8 cellular contexts compared by ENCODE assay signal in the genomic region with DNA sequence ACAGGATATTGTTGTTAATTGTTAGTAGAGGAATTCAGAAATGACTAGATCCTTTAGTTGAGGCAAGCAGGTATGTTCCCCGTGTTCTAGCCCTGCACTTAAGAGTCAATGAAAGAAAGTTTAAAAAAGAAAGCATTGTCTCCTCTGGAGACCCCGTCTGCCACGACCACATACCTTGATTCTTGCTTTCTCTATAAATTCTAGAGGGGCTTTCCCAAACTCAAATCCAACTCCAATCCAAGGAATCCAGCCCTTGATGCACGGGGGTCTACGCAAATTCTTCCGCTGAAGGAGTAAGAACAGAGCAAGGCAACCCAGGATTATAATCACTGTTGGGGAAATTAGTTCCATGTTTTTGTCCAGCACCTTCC. TPM values are rescaled to one million over a fixed set of nuclear protein-coding genes. Genes with fewer than 3 reads are reported as not detected.
DNase-seq lines count a peak whose midpoint lies in the region; ATAC-seq and TF ChIP-seq lines count a peak whose summit lies in the region.

No MANE protein-coding gene starts in this region.

- H3K27ac ChIP-seq in SJCRH30 (no peak overlapping the region), esophagus squamous epithelium (peak overlapping the region; percentile 81 to 92 (median 90))

- H3K9ac ChIP-seq in ES-I3 (ENCODE audit: low read depth, low read length), result peak overlapping the region; percentile 82

- ATAC-seq in HG03095 (IDR thresholded peaks at IDR 0.05; ENCODE audit: unreplicated experiment), result no peak

- no peaks in the 10 kb centered on the region for H3K4me1 ChIP-seq in ES-I3 (ENCODE audit: insufficient read depth, low read length)
- 0 out of 2 replicates have a peak, but pooled peaks cover 3% of the 10 kb centered on the region for H3K4me1 ChIP-seq in SJCRH30
- peaks cover 0 to 42% (median 8%) of the 10 kb centered on the region in 3 donors for H3K4me1 ChIP-seq in esophagus squamous epithelium

- peaks cover 15% of the 10 kb centered on the region for H3K4me1 Mint-ChIP-seq in progenitor cell of endocrine pancreas (ENCODE audit: low read depth)

- H3K36me3 ChIP-seq in ES-I3 (ENCODE audit: insufficient read depth, low read length), result no peaks in the 10 kb centered on the region
- no peaks in the 10 kb centered on the region for H3K36me3 ChIP-seq in SJCRH30
- peaks cover 0 to 12% (median 0%) of the 10 kb centered on the region in 3 donors for H3K36me3 ChIP-seq in esophagus squamous epithelium

- no peak for TF ChIP-seq CTCF in esophagus squamous epithelium (IDR thresholded peaks at IDR 0.05)
- TF ChIP-seq CTCF in progenitor cell of endocrine pancreas (IDR thresholded peaks at IDR 0.05; ENCODE audit: unreplicated experiment), result no peak

- no peaks in the 10 kb centered on the region for H3K27me3 ChIP-seq in SJCRH30
- no peaks in the 10 kb centered on the region for H3K27me3 ChIP-seq in esophagus squamous epithelium

- peak overlapping the region; percentile 85 for H3K4me3 Mint-ChIP-seq in progenitor cell of endocrine pancreas (ENCODE audit: low read depth)

- peaks cover 9% of the 10 kb centered on the region for H3K36me3 Mint-ChIP-seq in progenitor cell of endocrine pancreas (ENCODE audit: insufficient read depth)

- DNase-seq in SJCRH30, result peak in 1 of 2 experiments; percentile 1
- no peak for DNase-seq in esophagus squamous epithelium (lab: John Stamatoyannopoulos, UW)
- no peak for DNase-seq in progenitor cell of endocrine pancreas (ENCODE audit: low spot score, unreplicated experiment)
- no peak for DNase-seq in midbrain (lab: John Stamatoyannopoulos, UW)
- DNase-seq in KG1 (lab: John Stamatoyannopoulos, UW), result no peak
- no peak for DNase-seq in SHP77 treated with DMSO at 0.1 percent for 48 hours (lab: John Stamatoyannopoulos, UW)

- H3K27me3 Mint-ChIP-seq in progenitor cell of endocrine pancreas, result peaks cover 16% of the 10 kb centered on the region

- H3K4me3 ChIP-seq in SJCRH30 (peak overlapping the region; percentile 57), esophagus squamous epithelium (peak overlapping the region; percentile 87 to 96 (median 89))

- H3K9me3 ChIP-seq in ES-I3 (ENCODE audit: control insufficient read depth, insufficient read depth, low read length), result no peaks in the 10 kb centered on the region
- no peaks in the 10 kb centered on the region for H3K9me3 ChIP-seq in SJCRH30 (replicated peaks)
- no peaks in the 10 kb centered on the region for H3K9me3 ChIP-seq in esophagus squamous epithelium

- no peaks in the 10 kb centered on the region for H3K9me3 Mint-ChIP-seq in progenitor cell of endocrine pancreas (ENCODE audit: low read depth)

- WGBS in esophagus squamous epithelium, 2 donors, result 1 to 4% methylated on average over 6 of the region's 6 CpGs

- TF ChIP-seq POLR2A in esophagus squamous epithelium (IDR thresholded peaks at IDR 0.05), result no peak

- peak overlapping the region; percentile 93 for H3K27ac Mint-ChIP-seq in progenitor cell of endocrine pancreas

- intact Hi-C loops in esophagus squamous epithelium (cut with DNase I), result no loop called here

RNA-seq across cellular contexts. Expression of gene CYP39A1, which starts 0.4 kb away (rescaled TPM):
- total RNA-seq in SJCRH30 (2014; rRNA removed; shearing (Covaris generic)), result 2.5 and 2.6 TPM in 2 replicates
- 1 to 10 TPM; 2.8 to 9.2 (median 5.1) TPM for total RNA-seq in esophagus squamous epithelium
- 6.7 and 10.3 TPM in 2 replicates for total RNA-seq in progenitor cell of endocrine pancreas

RNA-seq across cellular contexts. Expression of gene SLC25A27, which starts 0.6 kb away (rescaled TPM):
- 0.33 and 0.81 TPM in 2 replicates for total RNA-seq in SJCRH30 (2014; rRNA removed; shearing (Covaris generic))
- total RNA-seq in esophagus squamous epithelium, result 10 to 100 TPM in 1 of 4 donors, 1 to 10 TPM in 3; 6.5 to 29.8 (median 8.1) TPM
- 31.9 TPM in 2 replicates for total RNA-seq in progenitor cell of endocrine pancreas

RNA-seq across cellular contexts. Expression of gene TDRD6, which starts 35.5 kb away (rescaled TPM):
- 0.10 TPM in 1 of 2 replicates, not detected in the other for total RNA-seq in SJCRH30 (2014; rRNA removed; shearing (Covaris generic))
- 1 to 10 TPM in 1 of 4 donors, under 1 TPM in 2, not detected in 1; 0.04 to 1.1 (median 0.22) TPM for total RNA-seq in esophagus squamous epithelium
- 0.17 and 0.93 TPM in 2 replicates for total RNA-seq in progenitor cell of endocrine pancreas
